18 cellular contexts compared by ENCODE assay signal in genomic region chr7:80107278-80107677, GRCh38. TPM values are rescaled to one million over a fixed set of nuclear protein-coding genes. Genes with fewer than 3 reads are reported as not detected.
A peak's percentile ranks its signal among the peaks of the same experiment; 100 is the strongest.
DNase-seq lines count a peak whose midpoint lies in the region; ATAC-seq and TF ChIP-seq lines count a peak whose summit lies in the region.
"Had no signal": no experiment of that assay in that cellular context is flagged by ENCODE, and none has a peak within 500 bp of the region (broad histone marks: within the 10 kb centered on the region; RNA-seq: fewer than 3 reads in every experiment).

No MANE protein-coding gene starts in this region.

- no peaks in the 10 kb centered on the region for H3K36me3 ChIP-seq in subcutaneous abdominal adipose tissue (ENCODE audit: control insufficient read depth in 5 of 5, insufficient read depth in 5 of 5, low read length in 5 of 5)
- H3K36me3 ChIP-seq: prostate gland, uterus had no signal

- H3K27me3 ChIP-seq in subcutaneous abdominal adipose tissue (ENCODE audit: control insufficient read depth in 5 of 5, insufficient read depth in 4 of 5, low read length in 5 of 5) (no peaks in the 10 kb centered on the region), dorsolateral prefrontal cortex (peaks cover 0 to 2% (median 0%) of the 10 kb centered on the region in 45 donors)
- H3K27me3 ChIP-seq: uterus had no signal

- no peak overlapping the region for H3K4me3 ChIP-seq in subcutaneous abdominal adipose tissue (ENCODE audit: low read depth in 1 of 5, low read length in 5 of 5)
- H3K4me3 ChIP-seq in dorsolateral prefrontal cortex: peak overlapping the region in 5 of 59 donors; percentile 3 to 14 (median 10)
- H3K4me3 ChIP-seq: prostate gland, SK-N-MC, uterus had no signal

- H3K27ac ChIP-seq in subcutaneous abdominal adipose tissue (ENCODE audit: low read depth, low read length) (peak overlapping the region; percentile 49), dorsolateral prefrontal cortex (peak overlapping the region in 10 of 59 donors; percentile 1 to 52 (median 30))
- H3K27ac ChIP-seq: prostate gland, SK-N-MC, uterus had no signal

- ATAC-seq in activated CD8-positive, alpha-beta T cell treated with anti-CD3 and anti-CD28 coated beads, Interleukin-2, amount 10 ng/mL, durations not matched to agents 7 days and 5 days: peak; percentile 81
- ATAC-seq in activated CD8-positive, alpha-beta T cell treated with anti-CD3 and anti-CD28 coated beads for 36 hours: no peak
- no peak for ATAC-seq in activated naive CD8-positive, alpha-beta T cell treated with anti-CD3 and anti-CD28 coated beads, Interleukin-2, amount 50 U/mL, for 24 hours
- no peak for ATAC-seq in GM21390 (IDR thresholded peaks at IDR 0.05; ENCODE audit: unreplicated experiment)
- ATAC-seq: esophagus mucosa had no signal

- peaks cover 0 to 20% (median 7%) of the 10 kb centered on the region in 5 donors for H3K4me1 ChIP-seq in subcutaneous abdominal adipose tissue (ENCODE audit: control insufficient read depth in 5 of 5, insufficient read depth in 5 of 5, low read length in 5 of 5)
- H3K4me1 ChIP-seq: prostate gland, uterus had no signal

- TF ChIP-seq CTCF in activated CD8-positive, alpha-beta T cell treated with anti-CD3 and anti-CD28 coated beads for 36 hours (IDR thresholded peaks at IDR 0.05): no peak
- TF ChIP-seq CTCF in chondrocyte (IDR thresholded peaks at IDR 0.05) (no peak), dorsolateral prefrontal cortex (IDR thresholded peaks at IDR 0.05 in 54 of 56, conservative IDR thresholded peaks at IDR 0.05 in 2 of 56; ENCODE audit: low read depth in 1 of 56, partially characterized antibody in 56 of 56) (no peak)

- no peaks in the 10 kb centered on the region for H3K36me3 Mint-ChIP-seq in activated CD8-positive, alpha-beta T cell treated with anti-CD3 and anti-CD28 coated beads, Interleukin-2, amount 10 ng/mL, durations not matched to agents 7 days and 5 days (ENCODE audit: low read depth)
- no peaks in the 10 kb centered on the region for H3K36me3 Mint-ChIP-seq in activated CD8-positive, alpha-beta T cell treated with anti-CD3 and anti-CD28 coated beads for 36 hours (ENCODE audit: low read depth)
- no peaks in the 10 kb centered on the region for H3K36me3 Mint-ChIP-seq in activated naive CD8-positive, alpha-beta T cell treated with anti-CD3 and anti-CD28 coated beads, Interleukin-2, amount 50 U/mL, for 24 hours (ENCODE audit: low read depth)
- peaks cover 1% of the 10 kb centered on the region for H3K36me3 Mint-ChIP-seq in chondrocyte (ENCODE audit: low read depth)
- H3K36me3 Mint-ChIP-seq: memory B cell had no signal

- H3K9me3 Mint-ChIP-seq in activated CD8-positive, alpha-beta T cell treated with anti-CD3 and anti-CD28 coated beads, Interleukin-2, amount 10 ng/mL, durations not matched to agents 7 days and 5 days (ENCODE audit: insufficient read depth): no peaks in the 10 kb centered on the region
- no peaks in the 10 kb centered on the region for H3K9me3 Mint-ChIP-seq in activated CD8-positive, alpha-beta T cell treated with anti-CD3 and anti-CD28 coated beads for 36 hours
- no peaks in the 10 kb centered on the region for H3K9me3 Mint-ChIP-seq in activated naive CD8-positive, alpha-beta T cell treated with anti-CD3 and anti-CD28 coated beads, Interleukin-2, amount 50 U/mL, for 24 hours
- H3K9me3 Mint-ChIP-seq in chondrocyte (ENCODE audit: low read depth): peaks cover 5% of the 10 kb centered on the region

- H3K9me3 ChIP-seq in subcutaneous abdominal adipose tissue (ENCODE audit: control insufficient read depth in 5 of 5, low read length in 5 of 5): no peaks in the 10 kb centered on the region
- H3K9me3 ChIP-seq: prostate gland, uterus had no signal

- DNase-seq in activated CD8-positive, alpha-beta T cell treated with anti-CD3 and anti-CD28 coated beads, Interleukin-2, amount 10 ng/mL, durations not matched to agents 7 days and 5 days: no peak
- no peak for DNase-seq in activated CD8-positive, alpha-beta T cell treated with anti-CD3 and anti-CD28 coated beads for 36 hours
- DNase-seq in KG1 (lab: John Stamatoyannopoulos, UW) (peak; percentile 84), chondrocyte (ENCODE audit: low spot score) (no peak), dorsolateral prefrontal cortex (no peak)
- no peak for DNase-seq in activated naive CD8-positive, alpha-beta T cell treated with anti-CD3 and anti-CD28 coated beads, Interleukin-2, amount 50 U/mL, for 24 hours
- DNase-seq: activated effector memory CD4-positive, alpha-beta T cell treated with anti-CD3 and anti-CD28 coated beads, Interleukin-2, amount 50 U/mL, for 16 hours; DMS53; hypothalamus; NCI-H1105; NCI-H748 treated with DMSO at 0.1 percent for 48 hours; uterus had no signal

- POLR2A ChIA-PET in activated CD8-positive, alpha-beta T cell treated with anti-CD3 and anti-CD28 coated beads, Interleukin-2, amount 10 ng/mL, durations not matched to agents 7 days and 5 days (lab: Charles Lee): interaction anchor here (0.9 kb wide), 1 partner anchor 27 kb away, joined by 3 read pairs; no protein-coding TSS in a partner anchor
- POLR2A ChIA-PET in activated CD8-positive, alpha-beta T cell treated with anti-CD3 and anti-CD28 coated beads for 36 hours (lab: Charles Lee): no interaction called here

- no peak overlapping the region for H3K9ac ChIP-seq in subcutaneous abdominal adipose tissue (ENCODE audit: low read length in 5 of 5)

- peaks cover 29% of the 10 kb centered on the region for H3K4me1 Mint-ChIP-seq in activated CD8-positive, alpha-beta T cell treated with anti-CD3 and anti-CD28 coated beads, Interleukin-2, amount 10 ng/mL, durations not matched to agents 7 days and 5 days (ENCODE audit: low read depth)
- peaks cover 24% of the 10 kb centered on the region for H3K4me1 Mint-ChIP-seq in activated CD8-positive, alpha-beta T cell treated with anti-CD3 and anti-CD28 coated beads for 36 hours (ENCODE audit: low read depth)
- peaks cover 20% of the 10 kb centered on the region for H3K4me1 Mint-ChIP-seq in activated naive CD8-positive, alpha-beta T cell treated with anti-CD3 and anti-CD28 coated beads, Interleukin-2, amount 50 U/mL, for 24 hours
- H3K4me1 Mint-ChIP-seq in chondrocyte (ENCODE audit: low read depth): peaks cover 9% of the 10 kb centered on the region
- H3K4me1 Mint-ChIP-seq: memory B cell had no signal

- CTCF ChIA-PET in activated CD8-positive, alpha-beta T cell treated with anti-CD3 and anti-CD28 coated beads, Interleukin-2, amount 10 ng/mL, durations not matched to agents 7 days and 5 days (lab: Charles Lee): interaction anchor here (1.0 to 4.7 kb wide), 4 partner anchors 11 to 47 kb away, joined by 3 to 24 read pairs (median 3); partner anchors contain the start of gene GNAI1
- CTCF ChIA-PET in activated CD8-positive, alpha-beta T cell treated with anti-CD3 and anti-CD28 coated beads for 36 hours (lab: Charles Lee): interaction anchor here (1.1 to 1.7 kb wide), 5 partner anchors 8 to 47 kb away, joined by 3 to 6 read pairs (median 4); no protein-coding TSS in a partner anchor

- intact Hi-C loops in activated CD8-positive, alpha-beta T cell treated with anti-CD3 and anti-CD28 coated beads for 36 hours (cut with micrococcal nuclease): no loop called here
- intact Hi-C loops in dorsolateral prefrontal cortex (cut with DNase I): no loop called here

- no peak overlapping the region for H3K4me3 Mint-ChIP-seq in activated CD8-positive, alpha-beta T cell treated with anti-CD3 and anti-CD28 coated beads, Interleukin-2, amount 10 ng/mL, durations not matched to agents 7 days and 5 days
- H3K4me3 Mint-ChIP-seq in activated CD8-positive, alpha-beta T cell treated with anti-CD3 and anti-CD28 coated beads for 36 hours: no peak overlapping the region
- H3K4me3 Mint-ChIP-seq in activated naive CD8-positive, alpha-beta T cell treated with anti-CD3 and anti-CD28 coated beads, Interleukin-2, amount 50 U/mL, for 24 hours: no peak overlapping the region
- H3K4me3 Mint-ChIP-seq in chondrocyte (ENCODE audit: unreplicated experiment): no peak overlapping the region
- H3K4me3 Mint-ChIP-seq: memory B cell had no signal

- peak overlapping the region; percentile 50 for H3K27ac Mint-ChIP-seq in activated CD8-positive, alpha-beta T cell treated with anti-CD3 and anti-CD28 coated beads, Interleukin-2, amount 10 ng/mL, durations not matched to agents 7 days and 5 days
- no peak overlapping the region for H3K27ac Mint-ChIP-seq in activated CD8-positive, alpha-beta T cell treated with anti-CD3 and anti-CD28 coated beads for 36 hours
- peak overlapping the region; percentile 44 for H3K27ac Mint-ChIP-seq in activated naive CD8-positive, alpha-beta T cell treated with anti-CD3 and anti-CD28 coated beads, Interleukin-2, amount 50 U/mL, for 24 hours
- H3K27ac Mint-ChIP-seq in chondrocyte (ENCODE audit: unreplicated experiment): no peak overlapping the region
- H3K27ac Mint-ChIP-seq: memory B cell had no signal

- H3K27me3 Mint-ChIP-seq in activated CD8-positive, alpha-beta T cell treated with anti-CD3 and anti-CD28 coated beads, Interleukin-2, amount 10 ng/mL, durations not matched to agents 7 days and 5 days (ENCODE audit: low read depth): peaks cover 2% of the 10 kb centered on the region
- no peaks in the 10 kb centered on the region for H3K27me3 Mint-ChIP-seq in activated CD8-positive, alpha-beta T cell treated with anti-CD3 and anti-CD28 coated beads for 36 hours
- no peaks in the 10 kb centered on the region for H3K27me3 Mint-ChIP-seq in activated naive CD8-positive, alpha-beta T cell treated with anti-CD3 and anti-CD28 coated beads, Interleukin-2, amount 50 U/mL, for 24 hours
- no peaks in the 10 kb centered on the region for H3K27me3 Mint-ChIP-seq in chondrocyte (ENCODE audit: low read depth)
- H3K27me3 Mint-ChIP-seq: memory B cell had no signal

RNA-seq across cellular contexts. Expression of gene GNAI1, which starts 27.4 kb away (rescaled TPM):
- not detected for total RNA-seq in activated CD8-positive, alpha-beta T cell treated with anti-CD3 and anti-CD28 coated beads, Interleukin-2, amount 10 ng/mL, durations not matched to agents 7 days and 5 days
- 1 to 10 TPM; 1.7 to 2.8 TPM for total RNA-seq in activated CD8-positive, alpha-beta T cell treated with anti-CD3 and anti-CD28 coated beads for 36 hours
- total RNA-seq in chondrocyte: 26.1 to 29.1 TPM (median 27.4 TPM) in 3 replicates
- 100 to 1,000 TPM in 61 of 120 experiments, 10 to 100 TPM in 59; 23.9 to 223 (median 101) TPM for total RNA-seq in dorsolateral prefrontal cortex

Comparison
In these comparisons a context has a peak if more than half of its experiments do, and no peak if none do; other contexts are left out.
1. H3K27ac Mint-ChIP-seq: peak in activated CD8-positive, alpha-beta T cell treated with anti-CD3 and anti-CD28 coated beads, Interleukin-2, amount 10 ng/mL, durations not matched to agents 7 days and 5 days (single experiment) and activated naive CD8-positive, alpha-beta T cell treated with anti-CD3 and anti-CD28 coated beads, Interleukin-2, amount 50 U/mL, for 24 hours (single experiment); none in activated CD8-positive, alpha-beta T cell treated with anti-CD3 and anti-CD28 coated beads for 36 hours (single experiment) and chondrocyte (single experiment).